13 cellular contexts compared by ENCODE assay signal in genomic region chr10:70729763-70730357, GRCh38. TPM values are rescaled to one million over a fixed set of nuclear protein-coding genes. Genes with fewer than 3 reads are reported as not detected.
DNase-seq lines count a peak whose midpoint lies in the region; TF ChIP-seq lines count a peak whose summit lies in the region.
"Had no signal": no experiment of that assay in that cellular context is flagged by ENCODE, and none has a peak within 500 bp of the region (broad histone marks: within the 10 kb centered on the region; RNA-seq: fewer than 3 reads in every experiment).

No MANE protein-coding gene starts in this region.

- no peaks in the 10 kb centered on the region for H3K36me3 ChIP-seq in endodermal cell (ENCODE audit: control insufficient read depth, insufficient read depth, low read length)

- peaks cover 5% of the 10 kb centered on the region for H3K4me1 ChIP-seq in endodermal cell (ENCODE audit: control insufficient read depth, insufficient read depth, low read length)

- H3K4me1 Mint-ChIP-seq in endodermal cell = peaks cover 18% of the 10 kb centered on the region

- H3K9ac ChIP-seq in endodermal cell (ENCODE audit: extremely low read depth, low read length, poor library complexity, severe bottlenecking) = no peak overlapping the region

- no peak overlapping the region for H3K27ac ChIP-seq in endodermal cell (ENCODE audit: low read depth, low read length)

- peak; percentile 77 for DNase-seq in COR-L47 (lab: John Stamatoyannopoulos, UW)
- peak; percentile 79 to 92 (median 83) for DNase-seq in NCI-H1417 (lab: John Stamatoyannopoulos, UW)
- DNase-seq in NCI-H446 (lab: John Stamatoyannopoulos, UW) = peak; percentile 40 to 81
- peak; percentile 66 for DNase-seq in endodermal cell
- no peak for DNase-seq in activated naive CD4-positive, alpha-beta T cell treated with Interleukin-2 at 50 U/mL for 16 hours
- DNase-seq in EL = no peak
- DNase-seq in ecto neural progenitor cell (ENCODE audit: low spot score) = no peak
- DNase-seq in GM03348 (ENCODE audit: low spot score) = no peak
- DNase-seq: activated CD4-positive, CD25-positive, alpha-beta regulatory T cell; amniotic stem cell; stimulated activated CD4-positive, alpha-beta T cell treated with anti-CD3 and anti-CD28 coated beads, Interleukin-2, amount 100 ng/mL, for 24 hours had no signal

- no peak overlapping the region for H3K4me3 ChIP-seq in endodermal cell (ENCODE audit: low read length)

- no peaks in the 10 kb centered on the region for H3K9me3 ChIP-seq in endodermal cell (ENCODE audit: control insufficient read depth, low read length)

- no peaks in the 10 kb centered on the region for H3K9me3 Mint-ChIP-seq in endodermal cell

- 87 to 89% methylated on average over 12 to 16 of the region's 16 CpGs for WGBS in endodermal cell (ENCODE audit: insufficient coverage in 1 of 2, insufficient read length in 1 of 2), 2 experiments

- no peaks in the 10 kb centered on the region for H3K36me3 Mint-ChIP-seq in endodermal cell (ENCODE audit: low read depth)

- H3K27ac Mint-ChIP-seq in endodermal cell = no peak overlapping the region

- no peaks in the 10 kb centered on the region for H3K27me3 Mint-ChIP-seq in endodermal cell (ENCODE audit: insufficient read depth)

- no peak overlapping the region for H3K4me3 Mint-ChIP-seq in endodermal cell

- TF ChIP-seq CTCF in endodermal cell (conservative IDR thresholded peaks at IDR 0.05) = no peak

- H3K27me3 ChIP-seq in endodermal cell (ENCODE audit: control insufficient read depth, insufficient read depth, low read length, poor library complexity, severe bottlenecking) = no peaks in the 10 kb centered on the region

RNA-seq across cellular contexts. Expression of gene TBATA, which starts 55.3 kb away (rescaled TPM):
- not detected for total RNA-seq in endodermal cell
- polyA plus RNA-seq in endodermal cell (2013, experiment 1 of 2) = not detected
- not detected for polyA plus RNA-seq in endodermal cell (2013, experiment 2 of 2)
- total RNA-seq: Daoy, M059J had no signal

RNA-seq across cellular contexts. Expression of gene ADAMTS14, which starts 57.6 kb away (rescaled TPM):
- total RNA-seq in endodermal cell = under 1 TPM; 0.44 to 0.79 TPM
- 0.50 TPM for polyA plus RNA-seq in endodermal cell (2013, experiment 1 of 2)
- 0.46 TPM for polyA plus RNA-seq in endodermal cell (2013, experiment 2 of 2)

Comparison
In these comparisons a context has a peak if more than half of its experiments do, and no peak if none do; other contexts are left out.
1. DNase-seq: peak in COR-L47 (single experiment), NCI-H1417 (3 of 3), NCI-H446 (2 of 2) and endodermal cell (single experiment); none in activated naive CD4-positive, alpha-beta T cell treated with Interleukin-2 at 50 U/mL for 16 hours (single experiment), EL (single experiment), ecto neural progenitor cell (single experiment) and GM03348 (single experiment).